Comparison of ENCODE assay signal across 9 cellular contexts in genomic region chr1:100543640-100544039, GRCh38. TPM values are rescaled to one million over a fixed set of nuclear protein-coding genes. Genes with fewer than 3 reads are reported as not detected.
DNase-seq lines count a peak whose midpoint lies in the region; FAIRE-seq and TF ChIP-seq lines count a peak whose summit lies in the region.
"Had no signal": no experiment of that assay in that cellular context is flagged by ENCODE, and none has a peak within 500 bp of the region (broad histone marks: within the 10 kb centered on the region; RNA-seq: fewer than 3 reads in every experiment).

No MANE protein-coding gene starts in this region.

- H2BK15ac ChIP-seq in H1 (ENCODE audit: low read length): no peak overlapping the region

- peak; percentile 59 to 74 for TF ChIP-seq RAD21 in H1 (IDR thresholded peaks at IDR 0.05 in 1 of 2, conservative IDR thresholded peaks at IDR 0.05 in 1 of 2; ENCODE audit: low read depth in 2 of 2, low read length in 2 of 2)

- peaks cover 24 to 28% (median 27%) of the 10 kb centered on the region in 4 experiments for H3K27me3 ChIP-seq in H1 (replicated peaks in 1 of 4; ENCODE audit: control insufficient read depth in 3 of 4, extremely low read depth in 1 of 4, insufficient read depth in 3 of 4, low read length in 3 of 4)

- TF ChIP-seq EP300 in H1 (IDR thresholded peaks at IDR 0.05; ENCODE audit: borderline replicate concordance in 1 of 2, low read depth in 2 of 2, low read length in 2 of 2): no peak

- H4K91ac ChIP-seq in H1 (replicated peaks; ENCODE audit: insufficient read length, low read length): no peak overlapping the region

- no peak overlapping the region for H3K27ac ChIP-seq in HEK293 (ENCODE audit: extremely low read depth, low read depth, low read length)
- no peak overlapping the region for H3K27ac ChIP-seq in H1 (ENCODE audit: low read depth, low read length)

- no peaks in the 10 kb centered on the region for H3K79me1 ChIP-seq in H1 (ENCODE audit: low read depth, low read length)

- H3K9me3 ChIP-seq in HEK293 (ENCODE audit: control insufficient read depth, insufficient read depth, low read depth, low read length): no peaks in the 10 kb centered on the region
- H3K9me3 ChIP-seq in H1 (ENCODE audit: insufficient read depth in 2 of 2, low read depth in 1 of 2, low read length in 1 of 2): peaks cover 3 to 4% of the 10 kb centered on the region in 2 experiments; a peak in 2 of 4 replicates

- no peak overlapping the region for H3K9ac ChIP-seq in H1 (replicated peaks in 1 of 4; ENCODE audit: extremely low read depth in 1 of 4, low read depth in 3 of 4, low read length in 3 of 4)

- no peak overlapping the region for H3K23ac ChIP-seq in H1 (ENCODE audit: insufficient read length)

- no peak overlapping the region for H3K18ac ChIP-seq in H1 (ENCODE audit: extremely low read depth, low read length)

- H3K4me1 ChIP-seq in HEK293 (ENCODE audit: control insufficient read depth, insufficient read depth, low read length): no peaks in the 10 kb centered on the region
- H3K4me1 ChIP-seq in H1 (replicated peaks in 1 of 4; ENCODE audit: control insufficient read depth in 3 of 4, insufficient read depth in 4 of 4, low read length in 3 of 4): peaks cover 0 to 11% (median 3%) of the 10 kb centered on the region in 4 experiments; a peak in 5 of 7 replicates

- no peak overlapping the region for H3K4me2 ChIP-seq in H1 (ENCODE audit: insufficient read depth in 1 of 2, low read depth in 2 of 2, low read length in 2 of 2)

- POLR2A ChIA-PET in HEK293 (lab: Yijun Ruan, JAX): no interaction called here
- POLR2A ChIA-PET in H1 (lab: Charles Lee; ENCODE audit: partially characterized antibody): no interaction called here

- no peak overlapping the region for H3K56ac ChIP-seq in H1 (replicated peaks; ENCODE audit: insufficient read length, low read depth, low read length)

- H3K79me2 ChIP-seq in H1 (ENCODE audit: control insufficient read depth in 1 of 2, insufficient read depth in 2 of 2, low read length in 2 of 2): no peaks in the 10 kb centered on the region

- no peak overlapping the region for H3K4me3 ChIP-seq in HEK293 (ENCODE audit: low read depth, low read length)
- H3K4me3 ChIP-seq in H1 (ENCODE audit: extremely low read depth in 1 of 4, insufficient read depth in 2 of 4, low read depth in 3 of 4, low read length in 4 of 4): no peak overlapping the region

- peaks cover 11% of the 10 kb centered on the region; the same call in 1 of the 2 replicates for H3K23me2 ChIP-seq in H1 (ENCODE audit: low read depth, low read length)

- no peak overlapping the region for H3K4ac ChIP-seq in H1 (replicated peaks; ENCODE audit: insufficient read length, low read depth, low read length)

- H2BK12ac ChIP-seq in H1 (ENCODE audit: low read depth, low read length): no peak overlapping the region

- 56% methylated on average over 2 of the region's 2 CpGs; no CpG with 5 or more reads in 1 of the 2 experiments for WGBS in H1 (ENCODE audit: extremely low coverage in 1 of 2, insufficient coverage in 1 of 2, insufficient read length in 1 of 2, insufficient replicate concordance in 2 of 2, low coverage in 1 of 2, low lambda C conversion rate in 2 of 2, missing lambda C conversion rate in 1 of 2), 2 experiments

- TF ChIP-seq POLR2A in H1 (IDR thresholded peaks at IDR 0.05; ENCODE audit: control extremely low read depth in 1 of 2, low read depth in 2 of 2, low read length in 2 of 2): no peak

- no peak overlapping the region for H2BK20ac ChIP-seq in H1 (ENCODE audit: low read length)

- H2AK5ac ChIP-seq in H1 (ENCODE audit: low read depth, low read length): no peak overlapping the region

- no peak for TF ChIP-seq CTCF in HEK293 (tag by site-specific recombination; IDR thresholded peaks at IDR 0.05)
- peak; percentile 26 to 86 (median 56) for TF ChIP-seq CTCF in H1 (IDR thresholded peaks at IDR 0.05; ENCODE audit: control extremely low read depth in 1 of 3, insufficient read depth in 1 of 3, low read depth in 1 of 3, low read length in 3 of 3)

- peaks cover 0 to 3% of the 10 kb centered on the region in 2 experiments for H4K20me1 ChIP-seq in H1 (replicated peaks in 1 of 2; ENCODE audit: control insufficient read depth in 1 of 2, insufficient read depth in 2 of 2, low read length in 2 of 2)

- no peak overlapping the region for H2AFZ ChIP-seq in H1 (ENCODE audit: low read length)

- H2BK5ac ChIP-seq in H1 (ENCODE audit: low read depth, low read length): no peak overlapping the region

- no peak overlapping the region for H4K5ac ChIP-seq in H1 (ENCODE audit: insufficient read length, low read depth, low read length)

- H4K8ac ChIP-seq in H1 (ENCODE audit: extremely low read depth, insufficient read depth, low read length): no peak overlapping the region

- no peak overlapping the region for H2BK120ac ChIP-seq in H1 (replicated peaks; ENCODE audit: low read depth, low read length)

- H3K36me3 ChIP-seq in HEK293 (ENCODE audit: control insufficient read depth in 2 of 2, insufficient read depth in 1 of 2, low read length in 2 of 2): no peaks in the 10 kb centered on the region
- no peaks in the 10 kb centered on the region for H3K36me3 ChIP-seq in H1 (ENCODE audit: control insufficient read depth in 2 of 4, insufficient read depth in 4 of 4, low read length in 3 of 4)

- FAIRE-seq in H1 (lab: Jason Lieb, UNC): peak; percentile 42

- peak; percentile 68 for DNase-seq in activated effector memory CD4-positive, alpha-beta T cell treated with anti-CD3 and anti-CD28 coated beads, Interleukin-2, amount 50 U/mL, for 16 hours
- DNase-seq in activated effector memory CD4-positive, alpha-beta T cell treated with Interleukin-2 at 50 U/mL for 16 hours: no peak
- DNase-seq in NCI-H146 treated with DMSO at 0.1 percent for 48 hours (lab: John Stamatoyannopoulos, UW; ENCODE audit: unreplicated experiment): peak; percentile 2
- DNase-seq in H1 (ENCODE audit: low read depth in 1 of 2, low spot score in 2 of 2): peak in 1 of 2 experiments; percentile 54
- DNase-seq in T1000 (lab: John Stamatoyannopoulos, UW): no peak
- DNase-seq in anterior cingulate cortex (lab: John Stamatoyannopoulos, UW): no peak
- DNase-seq in NCI-H2227 treated with DMSO at 0.1 percent for 48 hours (lab: John Stamatoyannopoulos, UW): no peak
- DNase-seq: naive B cell had no signal

- CTCF ChIA-PET in HEK293 (lab: Yijun Ruan, JAX): interaction anchor here (0.5 to 1.3 kb wide), 9 partner anchors 13 to 428 kb away, joined by 3 to 6 read pairs (median 3); no protein-coding TSS in a partner anchor
- CTCF ChIA-PET in H1 (lab: Charles Lee; ENCODE audit: partially characterized antibody): interaction anchor here (0.6 to 2.9 kb wide), 21 partner anchors 9 to 734 kb away, joined by 3 to 12 read pairs (median 4); no protein-coding TSS in a partner anchor

- no peak overlapping the region for H3K14ac ChIP-seq in H1 (ENCODE audit: insufficient read length)

TF ChIP-seq in HEK293, 187 proteins besides CTCF, POLR2A, EP300 and RAD21 (continues in another document):
- TF ChIP-seq SCRT1 (tag by site-specific recombination; IDR thresholded peaks at IDR 0.05; ENCODE audit: borderline replicate concordance) (peak; percentile 34; the same call in 1 of the 2 replicates), SCRT2 (tag by site-specific recombination; IDR thresholded peaks at IDR 0.05) (0 out of 2 replicates have a peak, but pooled peaks have one; percentile 23)

TF ChIP-seq in H1, 55 proteins besides CTCF, POLR2A, EP300 and RAD21:
- TF ChIP-seq BRCA1 (IDR thresholded peaks at IDR 0.05; ENCODE audit: low read depth, low read length) (no peak), POU5F1 (IDR thresholded peaks at IDR 0.05; ENCODE audit: low read depth, low read length) (no peak), RXRA (IDR thresholded peaks at IDR 0.05; ENCODE audit: insufficient read depth, low read depth, low read length) (no peak), POLR2AphosphoS5 (IDR thresholded peaks at IDR 0.05; ENCODE audit: low read depth, low read length) (no peak), E2F6 (IDR thresholded peaks at IDR 0.05) (no peak), JUND (IDR thresholded peaks at IDR 0.05; ENCODE audit: low read length) (no peak), SP1 (IDR thresholded peaks at IDR 0.05; ENCODE audit: low read depth, low read length) (0 out of 2 replicates have a peak, but pooled peaks have one; percentile 44)

RNA-seq across cellular contexts. Expression of gene GPR88, which starts 5.7 kb away (rescaled TPM):
- not detected in 2 replicates for total RNA-seq in H1 (2021; fragmentation: NEBNext Ultra II Directional; extraction: Animal tissue kit (Norgen Biotek cat#: 25700))
- polyA plus RNA-seq in H1 (2011; rRNA removed): not detected in 2 replicates
- polyA plus RNA-seq in H1 (2011; cell fraction: cytosol; rRNA removed): 0.03 TPM
- not detected for polyA plus RNA-seq in H1 (2011; cell fraction: nucleus; rRNA removed)
- polyA plus RNA-seq in H1 (2012, experiment 1 of 2): 0.05 TPM in 1 of 4 replicates, not detected in the others
- 0.05 TPM for polyA plus RNA-seq in H1 (2012, experiment 2 of 2)
- 0.02 TPM for polyA plus RNA-seq in H1 (2013, experiment 1 of 2)
- polyA plus RNA-seq in H1 (2013, experiment 2 of 2): not detected
- polyA minus RNA-seq in H1 (2011; rRNA and poly(A)+ RNA removed): not detected in 2 replicates
- not detected for polyA minus RNA-seq in H1 (2011; cell fraction: cytosol; rRNA and poly(A)+ RNA removed)
- not detected for polyA minus RNA-seq in H1 (2011; cell fraction: nucleus; rRNA and poly(A)+ RNA removed)

Comparison
In these comparisons a context has a peak if more than half of its experiments do, and no peak if none do; other contexts are left out.
1. DNase-seq: peak in activated effector memory CD4-positive, alpha-beta T cell treated with anti-CD3 and anti-CD28 coated beads, Interleukin-2, amount 50 U/mL, for 16 hours (single experiment) and NCI-H146 treated with DMSO at 0.1 percent for 48 hours (single experiment); none in activated effector memory CD4-positive, alpha-beta T cell treated with Interleukin-2 at 50 U/mL for 16 hours (single experiment), T1000 (single experiment), anterior cingulate cortex (0 of 58) and NCI-H2227 treated with DMSO at 0.1 percent for 48 hours (single experiment).